In genomic region chr15:22838292-22839042, GRCh38 we compare ENCODE assay signal across 9 cellular contexts. TPM values are rescaled to one million over a fixed set of nuclear protein-coding genes. Genes with fewer than 3 reads are reported as not detected.
A peak's percentile ranks its signal among the peaks of the same experiment; 100 is the strongest.
DNase-seq lines count a peak whose midpoint lies in the region; ATAC-seq, FAIRE-seq and TF ChIP-seq lines count a peak whose summit lies in the region.
"Had no signal": no experiment of that assay in that cellular context is flagged by ENCODE, and none has a peak within 500 bp of the region (broad histone marks: within the 10 kb centered on the region; RNA-seq: fewer than 3 reads in every experiment).

Gene NIPA2 (plus strand): TSS chr15:22838666. CDS start chr15:22851732, 13,066 bp downstream.

- no peaks in the 10 kb centered on the region for H3K9me3 ChIP-seq in kidney (ENCODE audit: control insufficient read depth in 1 of 2, low read length in 2 of 2)

- no peak for FAIRE-seq in kidney (lab: Jason Lieb, UNC)
- FAIRE-seq: islet of Langerhans had no signal

- H3K36me3 ChIP-seq in kidney (ENCODE audit: control insufficient read depth in 1 of 2, insufficient read depth in 2 of 2, low read length in 2 of 2): peaks cover 0 to 2% of the 10 kb centered on the region in 2 donors

- peak; percentile 99 for DNase-seq in AG20443 (ENCODE audit: low spot score)
- peak; percentile 88 for DNase-seq in NCI-H510A (lab: John Stamatoyannopoulos, UW)
- peak; percentile 98 for DNase-seq in activated CD4-positive, alpha-beta T cell treated with anti-CD3 and anti-CD28 coated beads for 1 hour
- DNase-seq in cerebellum (ENCODE audit: low spot score): peak; percentile 98
- DNase-seq in kidney: peak; percentile 100
- peak; percentile 98 for DNase-seq in stimulated activated CD4-positive, alpha-beta T cell treated with anti-CD3 and anti-CD28 coated beads, Interleukin-15, amount 100 ng/mL, for 24 hours

- peak; percentile 84 for ATAC-seq in HG03432 (IDR thresholded peaks at IDR 0.05; ENCODE audit: unreplicated experiment)

- intact Hi-C loops in kidney (cut with DNase I): no loop called here

- H3K9ac ChIP-seq in kidney (ENCODE audit: low read length in 2 of 2): peak within 1 kb of the TSS; percentile 78 to 97

- no peaks in the 10 kb centered on the region for H3K4me1 ChIP-seq in kidney (ENCODE audit: control insufficient read depth in 1 of 2, insufficient read depth in 1 of 2, low read depth in 1 of 2, low read length in 2 of 2)

- TF ChIP-seq POLR2A in GM19099 (IDR thresholded peaks at IDR 0.05; ENCODE audit: extremely low read depth, insufficient read length, low read depth): peak; percentile 84

- TF ChIP-seq CTCF in kidney (IDR thresholded peaks at IDR 0.05; ENCODE audit: borderline replicate concordance, extremely low read depth, insufficient read depth): no peak

- H3K27ac ChIP-seq in kidney (ENCODE audit: low read depth in 2 of 2, low read length in 2 of 2): peak within 1 kb of the TSS; percentile 93 to 95

- H3K4me3 ChIP-seq in kidney (ENCODE audit: low read length in 2 of 2): peak within 1 kb of the TSS; percentile 89 to 92

RNA-seq across cellular contexts. Expression of gene NIPA2, which starts in this region (rescaled TPM):
- total RNA-seq in cerebellum (45.6 TPM), kidney (48.5 TPM)
- polyA plus RNA-seq in kidney (ENCODE audit: insufficient read depth, low read depth, low replicate concordance): 30.0 TPM

Comparison
In these comparisons a context has a peak if more than half of its experiments do, and no peak if none do; other contexts are left out.
1. Peak in every context shown above with its lines: DNase-seq, ATAC-seq, H3K4me3 ChIP-seq and H3K27ac ChIP-seq.